8 cellular contexts compared by ENCODE assay signal in the genomic region with DNA sequence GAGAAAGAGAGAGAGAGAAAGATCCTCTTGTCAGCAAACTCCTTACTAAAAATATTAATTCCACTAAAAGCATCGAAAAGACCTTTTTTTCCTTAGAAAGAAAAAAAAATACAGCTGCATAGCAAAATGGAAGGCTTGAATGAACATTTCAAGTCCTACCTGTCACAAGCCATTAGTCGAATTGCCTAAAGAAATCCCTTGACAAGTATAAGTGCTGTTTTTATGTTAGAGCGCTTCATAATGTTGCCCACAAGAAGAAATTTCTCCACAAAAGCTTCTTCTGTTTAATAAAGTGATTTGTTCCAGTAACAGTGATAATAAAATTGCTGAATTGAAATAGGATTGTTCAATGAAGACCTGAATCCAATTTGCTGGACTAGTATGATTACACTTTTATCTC.
"Had no signal": no experiment of that assay in that cellular context is flagged by ENCODE, and none has a peak within 500 bp of the region (broad histone marks: within the 10 kb centered on the region; RNA-seq: fewer than 3 reads in every experiment).

No MANE protein-coding gene starts in this region.

- ATAC-seq: GM12878 had no signal

- DNase-seq: GDM1, GF-D8 had no signal

- H3K4me3 ChIP-seq: GM12878 had no signal

- FAIRE-seq: G401.6, GM12878, GM12891, GM12892, GM18507, GM19239 had no signal
